Comparison of ENCODE assay signal across 25 cellular contexts in genomic region chr4:119587796-119588195, GRCh38.
"Had no signal": no experiment of that assay in that cellular context is flagged by ENCODE, and none has a peak within 500 bp of the region (broad histone marks: within the 10 kb centered on the region; RNA-seq: fewer than 3 reads in every experiment).

No MANE protein-coding gene starts in this region.

- H3K4me2 ChIP-seq: hepatocyte had no signal

- H3K9me3 ChIP-seq: left lung, thyroid gland, upper lobe of right lung had no signal

- H3K27ac ChIP-seq: hepatocyte, left lung, thyroid gland, upper lobe of right lung had no signal

- H3K36me3 ChIP-seq: left lung, thyroid gland, upper lobe of right lung had no signal

- H3K4me1 ChIP-seq: left lung, upper lobe of right lung had no signal

- ATAC-seq: activated CD8-positive, alpha-beta T cell treated with anti-CD3 and anti-CD28 coated beads, Interleukin-2, amount 10 ng/mL, durations not matched to agents 7 days and 5 days; left lung; natural killer cell; upper lobe of right lung had no signal

- H3K4me3 ChIP-seq: hepatocyte, left lung, lung, thyroid gland, upper lobe of right lung had no signal

- H3K4me1 Mint-ChIP-seq: activated naive CD4-positive, alpha-beta T cell treated with anti-CD3 and anti-CD28 coated beads, Interleukin-2, amount 50 U/mL, for 24 hours; brain; immature natural killer cell; natural killer cell had no signal

- H3K4me3 Mint-ChIP-seq: activated CD8-positive, alpha-beta T cell treated with anti-CD3 and anti-CD28 coated beads, Interleukin-2, amount 10 ng/mL, durations not matched to agents 7 days and 5 days; activated naive CD4-positive, alpha-beta T cell treated with anti-CD3 and anti-CD28 coated beads, Interleukin-2, amount 50 U/mL, for 24 hours; brain; dendritic cell treated with granulocyte-macrophage colony-stimulating factor and Interleukin-4, amounts not matched to agents 40 ng/mL and 50 ng/mL, for 4 days; immature natural killer cell; mesothelial cell of epicardium; natural killer cell; stimulated activated naive CD8-positive, alpha-beta T cell treated with anti-CD3 and anti-CD28 coated beads, Interleukin-15, Interleukin-2, amounts not matched to agents 100 ng/mL and 50 ng/mL, for 24 hours had no signal

- H3K27ac Mint-ChIP-seq: activated CD8-positive, alpha-beta T cell treated with anti-CD3 and anti-CD28 coated beads, Interleukin-2, amount 10 ng/mL, durations not matched to agents 7 days and 5 days; activated naive CD4-positive, alpha-beta T cell treated with anti-CD3 and anti-CD28 coated beads, Interleukin-2, amount 50 U/mL, for 24 hours; brain; dendritic cell treated with granulocyte-macrophage colony-stimulating factor and Interleukin-4, amounts not matched to agents 40 ng/mL and 50 ng/mL, for 4 days; immature natural killer cell; mesothelial cell of epicardium; natural killer cell; progenitor cell of endocrine pancreas; stimulated activated naive CD8-positive, alpha-beta T cell treated with anti-CD3 and anti-CD28 coated beads, Interleukin-15, Interleukin-2, amounts not matched to agents 100 ng/mL and 50 ng/mL, for 24 hours had no signal

- H3K27me3 ChIP-seq: hepatocyte, left lung, thyroid gland, upper lobe of right lung had no signal

- DNase-seq: activated CD4-positive, alpha-beta T cell treated with anti-CD3 and anti-CD28 coated beads for 1 hour; activated CD4-positive, alpha-beta T cell treated with anti-CD3 and anti-CD28 coated beads, Interleukin-2, amount 50 U/mL, for 1 hour; activated CD8-positive, alpha-beta T cell treated with anti-CD3 and anti-CD28 coated beads, Interleukin-2, amount 10 ng/mL, durations not matched to agents 7 days and 5 days; activated gamma-delta T cell treated with Interleukin-2 at 50 U/mL for 16 hours; aorta; effector CD4-positive, alpha-beta T cell; foreskin fibroblast; glutamatergic neuron; immature natural killer cell; left lung; natural killer cell; stimulated activated CD4-positive, alpha-beta T cell treated with anti-CD3 and anti-CD28 coated beads, Interleukin-12 subunit alpha, Interleukin-12 subunit beta, amount 100 ng/mL, for 4 hours; stimulated activated CD4-positive, alpha-beta T cell treated with anti-CD3 and anti-CD28 coated beads, Interleukin-4, amount 100 ng/mL, for 4 hours; substantia nigra; T-helper 2 cell; thyroid gland; upper lobe of right lung had no signal

- H3K27me3 Mint-ChIP-seq: brain; dendritic cell treated with granulocyte-macrophage colony-stimulating factor and Interleukin-4, amounts not matched to agents 40 ng/mL and 50 ng/mL, for 4 days; progenitor cell of endocrine pancreas had no signal

- H3K36me3 Mint-ChIP-seq: activated naive CD4-positive, alpha-beta T cell treated with anti-CD3 and anti-CD28 coated beads, Interleukin-2, amount 50 U/mL, for 24 hours; immature natural killer cell; natural killer cell had no signal
